In genomic region chr22:31943976-31944699, GRCh38 we compare ENCODE assay signal across 8 cellular contexts. TPM values are rescaled to one million over a fixed set of nuclear protein-coding genes. Genes with fewer than 3 reads are reported as not detected.
DNase-seq lines count a peak whose midpoint lies in the region; ATAC-seq and TF ChIP-seq lines count a peak whose summit lies in the region.

Gene YWHAH (plus strand): TSS chr22:31944535. CDS start chr22:31944734, 199 bp downstream.

- H3K4me3 ChIP-seq in BE2C (ENCODE audit: low read depth, low read length) (peak within 1 kb of the TSS; percentile 98), liver (ENCODE audit: low read depth in 1 of 3, low read length in 3 of 3) (peak within 1 kb of the TSS; percentile 75 to 93 (median 90))

- H3K4me1 ChIP-seq in BE2C (peaks cover 3% of the 10 kb centered on the region), liver (ENCODE audit: control insufficient read depth in 4 of 4, insufficient read depth in 4 of 4, low read length in 3 of 4) (peaks cover 0 to 17% (median 8%) of the 10 kb centered on the region in 4 donors)

- ATAC-seq in HG03442 (IDR thresholded peaks at IDR 0.05; ENCODE audit: unreplicated experiment), result peak; percentile 59

- H3K9me3 ChIP-seq in BE2C (no peaks in the 10 kb centered on the region), liver (ENCODE audit: control insufficient read depth in 4 of 4, low read length in 3 of 4) (no peaks in the 10 kb centered on the region)

- TF ChIP-seq CTCF in BE2C (IDR thresholded peaks at IDR 0.05; ENCODE audit: low read depth, low read length) (no peak), liver (IDR thresholded peaks at IDR 0.05; ENCODE audit: low read depth, low read length, missing input control) (no peak)

- WGBS in liver, result under 1% methylated on average over 86 of the region's 86 CpGs

- H3K27me3 ChIP-seq in BE2C (no peaks in the 10 kb centered on the region), liver (ENCODE audit: control insufficient read depth in 4 of 4, insufficient read depth in 4 of 4, low read length in 3 of 4) (no peaks in the 10 kb centered on the region)

- TF ChIP-seq RAD21 in liver (IDR thresholded peaks at IDR 0.05), result no peak

- H3K9ac ChIP-seq in liver (ENCODE audit: low read depth in 1 of 2, low read length in 2 of 2), result peak within 1 kb of the TSS; percentile 52 to 95

- peaks cover 34% of the 10 kb centered on the region for H3K36me3 ChIP-seq in BE2C
- H3K36me3 ChIP-seq in liver (ENCODE audit: control insufficient read depth in 4 of 4, insufficient read depth in 3 of 4, low read depth in 1 of 4, low read length in 3 of 4), result no peaks in the 10 kb centered on the region

- DNase-seq in BE2C (peak; percentile 98), GM19238 (ENCODE audit: insufficient read length, low spot score) (peak; percentile 91), NCI-H526 (lab: John Stamatoyannopoulos, UW) (peak; percentile 76 to 93), dermis blood vessel endothelial cell (peak; percentile 96)
- peak; percentile 82 to 89 for DNase-seq in activated CD4-positive, alpha-beta T cell treated with anti-CD3 and anti-CD28 coated beads, Interleukin-2, amount 50 U/mL, for 24 hours (ENCODE audit: low read depth in 1 of 2, low spot score in 1 of 2)
- peak; percentile 87 for DNase-seq in stimulated activated CD4-positive, alpha-beta T cell treated with anti-CD3 and anti-CD28 coated beads, Interleukin-4, amount 100 ng/mL, for 1 hour

- H3K27ac ChIP-seq in liver (ENCODE audit: low read depth in 1 of 2, low read length in 2 of 2), result peak within 1 kb of the TSS; percentile 68 to 93

TF ChIP-seq in liver, 16 proteins besides CTCF, POLR2A, EP300 and RAD21:
- TF ChIP-seq YY1 (IDR thresholded peaks at IDR 0.05), result peak; percentile 61
- peak; percentile 21 to 64 for TF ChIP-seq JUND (IDR thresholded peaks at IDR 0.05)
- TF ChIP-seq MAX (IDR thresholded peaks at IDR 0.05), result peak; percentile 47
- no peak for TF ChIP-seq NR2F2 (IDR thresholded peaks at IDR 0.05)
- TF ChIP-seq ZBTB33 (IDR thresholded peaks at IDR 0.05), result no peak

RNA-seq across cellular contexts. Expression of gene YWHAH, which starts in this region (rescaled TPM):
- polyA plus RNA-seq in BE2C (2012; ENCODE audit: insufficient read depth, insufficient read length, low read depth), result 249 TPM
- total RNA-seq in dermis blood vessel endothelial cell (145 and 162 TPM in 2 replicates), liver (10 to 100 TPM; 26.1 to 75.0 TPM)
- 10 to 100 TPM; 39.9 to 45.0 TPM for polyA plus RNA-seq in liver

Comparison
In these comparisons a context has a peak if more than half of its experiments do, and no peak if none do; other contexts are left out.
1. Peak in every context shown above with its lines: DNase-seq, ATAC-seq, H3K4me3 ChIP-seq and H3K27ac ChIP-seq.